ENCODE assay signal across 1 cellular context in genomic region chr9:113886003-113886324, GRCh38.
TF ChIP-seq lines count a peak whose summit lies in the region.

No MANE protein-coding gene starts in this region.

TF ChIP-seq in GM23338, 12 proteins besides CTCF, POLR2A, EP300 and RAD21 (continued from another document):
- no peak for TF ChIP-seq ZNF462 (CRISPR knock-in tag; IDR thresholded peaks at IDR 0.05)
- no peak for TF ChIP-seq ZNF114 (CRISPR knock-in tag; IDR thresholded peaks at IDR 0.05)
- TF ChIP-seq EZH2 (IDR thresholded peaks at IDR 0.05; ENCODE audit: low read depth, unreplicated experiment) = no peak
- TF ChIP-seq ETS1 (IDR thresholded peaks at IDR 0.05) = no peak
- TF ChIP-seq REST (IDR thresholded peaks at IDR 0.05; ENCODE audit: unreplicated experiment) = no peak
TF ChIP-seq in GM23338: peak in this region for 0.
